Comparison of ENCODE assay signal across 8 cellular contexts in the genomic region with DNA sequence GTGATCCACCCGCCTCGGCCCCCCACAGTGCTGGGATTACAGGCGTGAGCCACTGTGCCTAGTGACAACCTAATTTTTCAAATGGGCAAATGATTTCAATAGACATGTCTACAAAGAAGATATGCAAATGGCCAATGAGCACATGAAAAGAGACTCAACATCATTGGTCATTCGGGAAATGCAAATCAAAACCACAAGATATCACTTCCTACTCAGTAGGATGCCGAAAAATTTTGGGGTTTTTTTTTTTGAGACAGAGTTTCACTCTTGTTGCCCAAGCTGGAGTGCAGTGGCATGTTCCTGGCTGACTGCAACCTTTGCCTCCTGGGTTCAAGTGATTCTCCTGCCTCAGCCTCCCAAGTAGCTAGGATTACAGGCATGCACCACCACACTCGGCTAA. TPM values are rescaled to one million over a fixed set of nuclear protein-coding genes. Genes with fewer than 3 reads are reported as not detected.
"Had no signal": no experiment of that assay in that cellular context is flagged by ENCODE, and none has a peak within 500 bp of the region (broad histone marks: within the 10 kb centered on the region; RNA-seq: fewer than 3 reads in every experiment).

No MANE protein-coding gene starts in this region.

RNA-seq across cellular contexts. Expression of gene SVOPL, which starts 13.1 kb away (rescaled TPM):
- total RNA-seq: activated B cell treated with CpG ODN at 0.5 μM for 24 hours; activated CD4-positive, alpha-beta memory T cell treated with anti-CD3 and anti-CD28 coated beads, Interleukin-2, amount 10 ng/mL, durations not matched to agents 7 days and 5 days; activated CD8-positive, alpha-beta memory T cell treated with anti-CD3 and anti-CD28 coated beads, Interleukin-2, amount 10 ng/mL, durations not matched to agents 7 days and 5 days; activated naive CD4-positive, alpha-beta T cell treated with anti-CD3 and anti-CD28 coated beads for 36 hours; activated naive CD4-positive, alpha-beta T cell treated with anti-CD3 and anti-CD28 coated beads, Interleukin-2, amount 50 U/mL, for 72 hours; aorta; body of pancreas; cardiac septum had no signal
